ENCODE assay signal across 8 cellular contexts in the genomic region with DNA sequence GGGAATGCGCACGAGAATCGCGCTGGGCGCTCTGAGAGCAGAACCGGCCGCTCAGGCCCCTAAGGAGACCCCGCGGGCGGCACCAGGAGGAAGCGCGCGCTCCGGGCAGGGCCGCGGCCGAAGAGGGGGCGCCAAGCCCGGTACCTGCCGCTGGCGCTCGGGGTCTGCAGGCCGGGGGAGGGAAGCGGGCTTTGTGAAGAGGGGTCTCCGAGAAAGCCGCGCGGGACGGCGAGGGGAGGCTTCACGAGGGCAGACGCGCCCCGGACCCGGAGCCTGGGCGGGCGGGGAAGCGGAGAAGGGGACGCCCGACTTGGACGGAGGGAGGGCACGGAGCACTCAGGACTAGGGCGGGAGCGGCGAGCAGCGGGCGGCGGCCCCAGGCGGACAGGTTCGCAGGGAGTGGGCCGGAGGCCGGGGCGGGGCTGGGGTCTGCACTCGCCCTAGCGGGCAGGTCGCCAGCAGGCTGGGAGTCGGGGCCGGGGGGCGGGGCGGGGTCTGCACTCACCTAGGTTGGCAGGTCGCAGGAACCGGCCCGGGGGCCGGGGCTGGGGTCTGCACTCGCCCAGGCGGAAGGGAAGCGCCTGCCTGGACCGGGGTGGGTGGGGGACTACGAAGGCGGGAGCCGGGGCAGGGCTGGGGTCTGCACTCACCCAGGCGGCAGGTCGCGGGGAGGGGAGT. TPM values are rescaled to one million over a fixed set of nuclear protein-coding genes. Genes with fewer than 3 reads are reported as not detected.
DNase-seq lines count a peak whose midpoint lies in the region; ATAC-seq, FAIRE-seq and TF ChIP-seq lines count a peak whose summit lies in the region.

No MANE protein-coding gene starts in this region.

- CTCF ChIA-PET in HepG2 (lab: Yijun Ruan, JAX; ENCODE audit: low intra/inter-chr PET ratio, low total read pairs) = interaction anchor here (1.3 kb wide), 1 partner anchor 68 kb away, joined by 3 read pairs; no protein-coding TSS in a partner anchor

- intact Hi-C loops in HepG2 (cut with micrococcal nuclease; ENCODE audit: unreplicated experiment) = loop anchor here (1.0 kb wide), 1 partner anchor 21 kb away; no protein-coding TSS in a partner anchor

- H3K36me3 ChIP-seq in Peyer's patch = no peaks in the 10 kb centered on the region
- H3K36me3 ChIP-seq in HepG2 (replicated peaks in 1 of 2; ENCODE audit: control insufficient read depth in 1 of 2, insufficient read depth in 2 of 2, low read length in 2 of 2) = no peaks in the 10 kb centered on the region

- in situ Hi-C loops in HepG2 (cut with HindIII; ENCODE audit: extremely low pct_ligation_motif_present, low pct_unique_long_range_greater_than_20kb) = no loop called here

- BruUV-seq in HepG2 (replicated peaks; lab: Mats Ljungman, UMichigan) = no TSS peak

- 0 out of 2 replicates have a peak, but pooled peaks have one; percentile 38 for TF ChIP-seq RAD21 in HepG2 (CRISPR knock-in tag; IDR thresholded peaks at IDR 0.05)

- peak overlapping the region; percentile 94 for H3K4me2 ChIP-seq in HepG2 (ENCODE audit: low read depth, low read length)

- TF ChIP-seq EP300 in HepG2 (IDR thresholded peaks at IDR 0.05; ENCODE audit: low read depth in 2 of 2, low read length in 2 of 2) = no peak
- TF ChIP-seq EP300 in HepG2 (CRISPR knock-in tag; IDR thresholded peaks at IDR 0.05; ENCODE audit: borderline replicate concordance) = no peak

- 3% methylated on average over 23 of the region's 74 CpGs for WGBS in HepG2 (ENCODE audit: low lambda C conversion rate)

- H2AFZ ChIP-seq in HepG2 (ENCODE audit: low read length) = no peak overlapping the region

- peak in 2 of 3 donors; percentile 70 to 78 for DNase-seq in Peyer's patch
- DNase-seq in HepG2 (ENCODE audit: low spot score) = no peak
- peak in 25 of 49 donors; percentile 19 to 94 (median 36) for DNase-seq in substantia nigra (lab: John Stamatoyannopoulos, UW)

- H3K79me2 ChIP-seq in HepG2 (ENCODE audit: insufficient read depth, low read length) = peaks cover 47% of the 10 kb centered on the region

- peaks cover 16% of the 10 kb centered on the region for H4K20me1 ChIP-seq in HepG2 (ENCODE audit: insufficient read depth, low read length)

- H3K9me3 ChIP-seq in Peyer's patch = no peaks in the 10 kb centered on the region
- H3K9me3 ChIP-seq in HepG2 (ENCODE audit: low read length) = no peaks in the 10 kb centered on the region

- no peak for FAIRE-seq in HepG2 (lab: Jason Lieb, UNC)

- ATAC-seq in GM19023 (IDR thresholded peaks at IDR 0.05; ENCODE audit: unreplicated experiment) (peak; percentile 2), HepG2 (peak; percentile 52), HG02885 (IDR thresholded peaks at IDR 0.05; ENCODE audit: poor library complexity, unreplicated experiment) (no peak), HG03139 (IDR thresholded peaks at IDR 0.05; ENCODE audit: unreplicated experiment) (no peak)

- POLR2A ChIA-PET in HepG2 (lab: Yijun Ruan, JAX) = interaction anchor here (2.2 to 3.2 kb wide), 2 partner anchors 9 to 35 kb away, joined by 19 to 21 read pairs; no protein-coding TSS in a partner anchor

- no peaks in the 10 kb centered on the region for H3K27me3 ChIP-seq in Peyer's patch
- H3K27me3 ChIP-seq in HepG2 (ENCODE audit: control insufficient read depth in 1 of 2, insufficient read depth in 2 of 2, low read length in 2 of 2) = no peaks in the 10 kb centered on the region; a peak in 1 of 5 replicates

- TF ChIP-seq CTCF in 22Rv1 (IDR thresholded peaks at IDR 0.05) = no peak
- no peak for TF ChIP-seq CTCF in Peyer's patch (IDR thresholded peaks at IDR 0.05)
- TF ChIP-seq CTCF in HepG2 (CRISPR knock-in tag; IDR thresholded peaks at IDR 0.05) = no peak

- peak overlapping the region; percentile 91 for H3K9ac ChIP-seq in HepG2 (ENCODE audit: insufficient read depth, low read depth, low read length)

- TF ChIP-seq POLR2A in Peyer's patch (IDR thresholded peaks at IDR 0.05) = no peak
- TF ChIP-seq POLR2A in HepG2 (IDR thresholded peaks at IDR 0.05; ENCODE audit: insufficient read depth in 1 of 2, low read depth in 2 of 2, low read length in 2 of 2) = no peak

- H3K27ac ChIP-seq in 22Rv1 = peak overlapping the region; percentile 88
- H3K27ac ChIP-seq in Peyer's patch = peak overlapping the region; percentile 97 to 99 (median 97)
- peak overlapping the region; percentile 91 for H3K27ac ChIP-seq in cingulate gyrus (ENCODE audit: low read depth, low read length)
- H3K27ac ChIP-seq in HepG2 (ENCODE audit: extremely low read length, insufficient read depth, low read length) = peak overlapping the region; percentile 90
- peak overlapping the region; percentile 76 for H3K27ac ChIP-seq in substantia nigra (ENCODE audit: low read depth, low read length, poor library complexity, severe bottlenecking)

- H3K4me1 ChIP-seq in Peyer's patch (peaks cover 0 to 38% (median 2%) of the 10 kb centered on the region in 4 donors), HepG2 (ENCODE audit: insufficient read depth, low read length) (peaks cover 46% of the 10 kb centered on the region)

- peak overlapping the region; percentile 69 to 90 (median 82) for H3K4me3 ChIP-seq in Peyer's patch
- H3K4me3 ChIP-seq in HepG2 (replicated peaks in 1 of 3; ENCODE audit: insufficient read depth in 1 of 3, low read depth in 2 of 3, low read length in 3 of 3) = peak overlapping the region; percentile 77 to 96 (median 90)

TF ChIP-seq in HepG2, 621 proteins besides CTCF, POLR2A, EP300 and RAD21 (continues in another document):
- TF ChIP-seq AHR (CRISPR knock-in tag; IDR thresholded peaks at IDR 0.05) (no peak), ZNF30 (CRISPR knock-in tag; IDR thresholded peaks at IDR 0.05) (no peak), HNRNPLL (IDR thresholded peaks at IDR 0.05; ENCODE audit: low read depth, low read length, poor library complexity, severe bottlenecking) (peak; percentile 65), PRPF4 (IDR thresholded peaks at IDR 0.05; ENCODE audit: low read depth, low read length, poor library complexity, severe bottlenecking) (no peak), CCAR2 (optimal IDR thresholded peaks at IDR 0.05; ENCODE audit: low read depth, low read length) (no peak), ZSCAN21 (CRISPR knock-in tag; IDR thresholded peaks at IDR 0.05; ENCODE audit: borderline replicate concordance) (no peak)

RNA-seq across cellular contexts. Expression of a gene that starts 0.8 kb away (rescaled TPM):
- 100 to 1,000 TPM in 1 of 4 donors, 10 to 100 TPM in 3; 53.6 to 137 (median 71.0) TPM for total RNA-seq in Peyer's patch
- 26.0 and 37.3 TPM in 2 replicates for total RNA-seq in HepG2 (2016; rRNA removed; fragmentation: Illumina TruSeq; extraction: Trizol)
- 23.2 and 25.4 TPM in 2 replicates for total RNA-seq in HepG2 (2016; cell fraction: cytosol; rRNA removed; fragmentation: Illumina TruSeq; extraction: Trizol; ENCODE audit: low read depth)
- 23.4 and 37.6 TPM in 2 replicates for total RNA-seq in HepG2 (2016; cell fraction: insoluble cytoplasmic fraction; rRNA removed; fragmentation: Illumina TruSeq; extraction: Trizol)
- 25.1 and 27.8 TPM in 2 replicates for total RNA-seq in HepG2 (2016; cell fraction: membrane; rRNA removed; fragmentation: Illumina TruSeq; extraction: Trizol)
- total RNA-seq in HepG2 (2016; cell fraction: nucleus; rRNA removed; fragmentation: Illumina TruSeq; extraction: Trizol) = 30.5 and 36.8 TPM in 2 replicates
- polyA plus RNA-seq in HepG2 (2011; rRNA removed) = 28.5 and 29.6 TPM in 2 replicates
- 21.0 and 24.9 TPM in 2 replicates for polyA plus RNA-seq in HepG2 (2011; cell fraction: cytosol; rRNA removed)
- 30.7 and 35.6 TPM in 2 replicates for polyA plus RNA-seq in HepG2 (2011; cell fraction: nucleus; rRNA removed)
- 24.9 and 27.0 TPM in 2 replicates for polyA plus RNA-seq in HepG2 (2012)
- 6.2 and 6.5 TPM in 2 replicates for polyA plus RNA-seq in HepG2 (2016; cell fraction: cytosol; fragmentation: Illumina TruSeq; extraction: Trizol; ENCODE audit: low read depth)
- 18.2 and 18.4 TPM in 2 replicates for polyA plus RNA-seq in HepG2 (2016; cell fraction: insoluble cytoplasmic fraction; fragmentation: Illumina TruSeq; extraction: Trizol; ENCODE audit: low read depth)
- polyA plus RNA-seq in HepG2 (2016; cell fraction: membrane; fragmentation: Illumina TruSeq; extraction: Trizol; ENCODE audit: low read depth) = 12.5 and 13.5 TPM in 2 replicates
- polyA plus RNA-seq in HepG2 (2016; cell fraction: nucleus; fragmentation: Illumina TruSeq; extraction: Trizol; ENCODE audit: insufficient read depth, low read depth) = 36.5 and 39.4 TPM in 2 replicates
- polyA minus RNA-seq in HepG2 (2011; rRNA and poly(A)+ RNA removed; ENCODE audit: low replicate concordance) = 37.9 and 66.1 TPM in 2 replicates
- 35.0 and 40.6 TPM in 2 replicates for polyA minus RNA-seq in HepG2 (2011; cell fraction: cytosol; rRNA and poly(A)+ RNA removed)
- 30.6 and 37.2 TPM in 2 replicates for polyA minus RNA-seq in HepG2 (2011; cell fraction: nucleus; rRNA and poly(A)+ RNA removed)

RNA-seq across cellular contexts. Expression of a gene that starts 27.9 kb away (rescaled TPM):
- total RNA-seq in Peyer's patch (100 to 1,000 TPM in 1 of 4 donors, 10 to 100 TPM in 3; 22.9 to 107 (median 65.3) TPM), HepG2 (2016; rRNA removed; fragmentation: Illumina TruSeq; extraction: Trizol) (3.4 and 4.9 TPM in 2 replicates)
- 11.3 and 18.9 TPM in 2 replicates for total RNA-seq in HepG2 (2016; cell fraction: cytosol; rRNA removed; fragmentation: Illumina TruSeq; extraction: Trizol; ENCODE audit: low read depth)
- total RNA-seq in HepG2 (2016; cell fraction: insoluble cytoplasmic fraction; rRNA removed; fragmentation: Illumina TruSeq; extraction: Trizol) = 3.1 and 3.9 TPM in 2 replicates
- 4.8 and 9.2 TPM in 2 replicates for total RNA-seq in HepG2 (2016; cell fraction: membrane; rRNA removed; fragmentation: Illumina TruSeq; extraction: Trizol)
- total RNA-seq in HepG2 (2016; cell fraction: nucleus; rRNA removed; fragmentation: Illumina TruSeq; extraction: Trizol) = 3.6 and 5.0 TPM in 2 replicates
- polyA plus RNA-seq in HepG2 (2011; rRNA removed) = 8.6 and 9.1 TPM in 2 replicates
- polyA plus RNA-seq in HepG2 (2011; cell fraction: cytosol; rRNA removed) = 5.3 and 9.7 TPM in 2 replicates
- 24.5 and 26.0 TPM in 2 replicates for polyA plus RNA-seq in HepG2 (2011; cell fraction: nucleus; rRNA removed)
- 4.3 and 5.5 TPM in 2 replicates for polyA plus RNA-seq in HepG2 (2012)
- 0.75 and 0.90 TPM in 2 replicates for polyA plus RNA-seq in HepG2 (2016; cell fraction: cytosol; fragmentation: Illumina TruSeq; extraction: Trizol; ENCODE audit: low read depth)
- 3.5 and 4.2 TPM in 2 replicates for polyA plus RNA-seq in HepG2 (2016; cell fraction: insoluble cytoplasmic fraction; fragmentation: Illumina TruSeq; extraction: Trizol; ENCODE audit: low read depth)
- polyA plus RNA-seq in HepG2 (2016; cell fraction: membrane; fragmentation: Illumina TruSeq; extraction: Trizol; ENCODE audit: low read depth) = 0.78 and 0.89 TPM in 2 replicates
- 9.9 and 10.3 TPM in 2 replicates for polyA plus RNA-seq in HepG2 (2016; cell fraction: nucleus; fragmentation: Illumina TruSeq; extraction: Trizol; ENCODE audit: insufficient read depth, low read depth)
- 3.9 and 5.9 TPM in 2 replicates for polyA minus RNA-seq in HepG2 (2011; rRNA and poly(A)+ RNA removed; ENCODE audit: low replicate concordance)
- 1.9 and 2.6 TPM in 2 replicates for polyA minus RNA-seq in HepG2 (2011; cell fraction: cytosol; rRNA and poly(A)+ RNA removed)
- 8.8 and 11.6 TPM in 2 replicates for polyA minus RNA-seq in HepG2 (2011; cell fraction: nucleus; rRNA and poly(A)+ RNA removed)

Comparison
In these comparisons a context has a peak if more than half of its experiments do, and no peak if none do; other contexts are left out.
1. ATAC-seq: peak in GM19023 (single experiment) and HepG2 (single experiment); none in HG02885 (single experiment) and HG03139 (single experiment).
2. Peak in every context shown above with its lines, with median percentiles within 50 percentile points of each other: H3K27ac ChIP-seq.